In genomic region chr10:71584461-71584860, GRCh38 we compare ENCODE assay signal across 26 cellular contexts.
DNase-seq lines count a peak whose midpoint lies in the region; FAIRE-seq and TF ChIP-seq lines count a peak whose summit lies in the region.
"Had no signal": no experiment of that assay in that cellular context is flagged by ENCODE, and none has a peak within 500 bp of the region (broad histone marks: within the 10 kb centered on the region; RNA-seq: fewer than 3 reads in every experiment).

No MANE protein-coding gene starts in this region.

- H3K27me3 ChIP-seq in BLaER1 = no peaks in the 10 kb centered on the region
- H3K27me3 ChIP-seq in astrocyte (ENCODE audit: insufficient read depth, low read length) = no peaks in the 10 kb centered on the region
- H3K27me3 ChIP-seq in parathyroid adenoma (ENCODE audit: control insufficient read depth, insufficient read depth, low read length) = no peaks in the 10 kb centered on the region
- no peaks in the 10 kb centered on the region; the same call in 1 of the 2 replicates for H3K27me3 ChIP-seq in MG63
- H3K27me3 ChIP-seq: BE2C, Peyer's patch had no signal

- no peak for TF ChIP-seq CTCF in astrocyte (IDR thresholded peaks at IDR 0.05; ENCODE audit: insufficient read depth, low read depth, low read length)
- TF ChIP-seq CTCF in choroid plexus epithelial cell (conservative IDR thresholded peaks at IDR 0.05; ENCODE audit: low read depth, low read length) = no peak
- TF ChIP-seq CTCF in parathyroid adenoma (IDR thresholded peaks at IDR 0.05) = no peak

- no peak overlapping the region for H2AFZ ChIP-seq in astrocyte (ENCODE audit: low read depth, low read length)
- peak overlapping the region; percentile 72 for H2AFZ ChIP-seq in parathyroid adenoma
- H2AFZ ChIP-seq: GM23248 had no signal

- H3K4me2 ChIP-seq in BLaER1 = peak overlapping the region; percentile 94
- H3K4me2 ChIP-seq in astrocyte (ENCODE audit: low read length) = peak overlapping the region; percentile 79
- H3K4me2 ChIP-seq in parathyroid adenoma (ENCODE audit: low read length) = no peak overlapping the region
- H3K4me2 ChIP-seq: SK-N-SH had no signal

- H3K4me1 Mint-ChIP-seq in astrocyte (ENCODE audit: low read depth, unreplicated experiment) = no peaks in the 10 kb centered on the region
- H3K4me1 Mint-ChIP-seq: CD4-positive, CD25-positive, alpha-beta regulatory T cell had no signal

- no peak overlapping the region for H3K27ac Mint-ChIP-seq in astrocyte (ENCODE audit: unreplicated experiment)
- H3K27ac Mint-ChIP-seq: CD4-positive, CD25-positive, alpha-beta regulatory T cell; H9 had no signal

- peaks cover 2% of the 10 kb centered on the region for H3K9me3 Mint-ChIP-seq in astrocyte (ENCODE audit: unreplicated experiment)
- H3K9me3 Mint-ChIP-seq: H9 had no signal

- H3K79me2 ChIP-seq in astrocyte (ENCODE audit: insufficient read depth, low read length) = no peaks in the 10 kb centered on the region
- no peaks in the 10 kb centered on the region for H3K79me2 ChIP-seq in parathyroid adenoma

- H3K4me3 Mint-ChIP-seq in astrocyte (ENCODE audit: unreplicated experiment) = no peak overlapping the region
- H3K4me3 Mint-ChIP-seq: CD4-positive, CD25-positive, alpha-beta regulatory T cell; H9 had no signal

- H3K4me1 ChIP-seq in BLaER1 = peaks cover 100% of the 10 kb centered on the region
- peaks cover 27% of the 10 kb centered on the region for H3K4me1 ChIP-seq in astrocyte (ENCODE audit: insufficient read depth, low read length)
- H3K4me1 ChIP-seq in parathyroid adenoma = peaks cover 46% of the 10 kb centered on the region
- H3K4me1 ChIP-seq: Peyer's patch had no signal

- H3K36me3 ChIP-seq in BLaER1 (no peaks in the 10 kb centered on the region), astrocyte (ENCODE audit: insufficient read depth, low read length) (no peaks in the 10 kb centered on the region), parathyroid adenoma (ENCODE audit: control insufficient read depth, insufficient read depth, low read length) (no peaks in the 10 kb centered on the region), MG63 (no peaks in the 10 kb centered on the region)
- H3K36me3 ChIP-seq: BE2C, Peyer's patch had no signal

- peaks cover 15% of the 10 kb centered on the region for H3K27me3 Mint-ChIP-seq in astrocyte (ENCODE audit: low read depth, unreplicated experiment)

- DNase-seq in astrocyte (ENCODE audit: low read depth) (peak; percentile 58), choroid plexus epithelial cell (ENCODE audit: low read depth) (peak; percentile 89), globus pallidus (ENCODE audit: low spot score) (no peak), cortex of kidney (lab: John Stamatoyannopoulos, UW) (no peak), MG63 (no peak)
- DNase-seq: BE2C; CD4-positive, CD25-positive, alpha-beta regulatory T cell; DMS153; DND-41; GM23248; H9; Karpas-422; NCI-H1092 treated with DMSO at 0.1 percent for 48 hours; NCI-H1436; NCI-H187; NCI-H2081 treated with DMSO at 0.1 percent for 48 hours; NCI-H2171; NCI-H226; NCI-H510A; NCI-H69; Peyer's patch; SIG-M5; SK-N-SH had no signal

- H3K9me3 ChIP-seq in BLaER1 (no peaks in the 10 kb centered on the region), astrocyte (ENCODE audit: insufficient read depth, low read depth, low read length) (no peaks in the 10 kb centered on the region), parathyroid adenoma (ENCODE audit: control insufficient read depth, low read length) (no peaks in the 10 kb centered on the region), MG63 (no peaks in the 10 kb centered on the region)
- H3K9me3 ChIP-seq: BE2C, Peyer's patch, SK-N-SH had no signal

- H3K27ac ChIP-seq in BLaER1 (peak overlapping the region; percentile 50), astrocyte (ENCODE audit: low read depth, low read length) (peak overlapping the region; percentile 99), parathyroid adenoma (peak overlapping the region; percentile 78)
- H3K27ac ChIP-seq: GM23248, Peyer's patch had no signal

- H3K4me3 ChIP-seq in BLaER1 = no peak overlapping the region
- no peak overlapping the region for H3K4me3 ChIP-seq in astrocyte (ENCODE audit: insufficient read depth, low read depth, low read length)
- no peak overlapping the region for H3K4me3 ChIP-seq in choroid plexus epithelial cell (ENCODE audit: low read depth, low read length)
- no peak overlapping the region for H3K4me3 ChIP-seq in parathyroid adenoma (ENCODE audit: low read depth, low read length)
- no peak overlapping the region for H3K4me3 ChIP-seq in MG63
- H3K4me3 ChIP-seq: GM23248, Peyer's patch had no signal

- H4K20me1 ChIP-seq in BLaER1 = no peaks in the 10 kb centered on the region
- H4K20me1 ChIP-seq in astrocyte (ENCODE audit: insufficient read depth, low read length) = no peaks in the 10 kb centered on the region

- no peak for FAIRE-seq in astrocyte (lab: Jason Lieb, UNC)
- FAIRE-seq: GM18507 had no signal

- no peaks in the 10 kb centered on the region for H3K36me3 Mint-ChIP-seq in astrocyte (ENCODE audit: low read depth, unreplicated experiment)
- H3K36me3 Mint-ChIP-seq: CD4-positive, CD25-positive, alpha-beta regulatory T cell had no signal

- H3K9ac ChIP-seq in BLaER1 (no peak overlapping the region; the same call in 1 of the 2 replicates), astrocyte (ENCODE audit: low read length) (peak overlapping the region; percentile 92), parathyroid adenoma (no peak overlapping the region)
- H3K9ac ChIP-seq: GM23248, SK-N-SH had no signal

Comparison
In these comparisons a context has a peak if more than half of its experiments do, and no peak if none do; other contexts are left out.
1. DNase-seq: peak in astrocyte (single experiment) and choroid plexus epithelial cell (single experiment); none in globus pallidus (single experiment), cortex of kidney (single experiment) and MG63 (single experiment).
2. Peak in every context shown above with its lines, with median percentiles within 50 percentile points of each other: H3K27ac ChIP-seq.